33 cellular contexts compared by ENCODE assay signal in the genomic region with DNA sequence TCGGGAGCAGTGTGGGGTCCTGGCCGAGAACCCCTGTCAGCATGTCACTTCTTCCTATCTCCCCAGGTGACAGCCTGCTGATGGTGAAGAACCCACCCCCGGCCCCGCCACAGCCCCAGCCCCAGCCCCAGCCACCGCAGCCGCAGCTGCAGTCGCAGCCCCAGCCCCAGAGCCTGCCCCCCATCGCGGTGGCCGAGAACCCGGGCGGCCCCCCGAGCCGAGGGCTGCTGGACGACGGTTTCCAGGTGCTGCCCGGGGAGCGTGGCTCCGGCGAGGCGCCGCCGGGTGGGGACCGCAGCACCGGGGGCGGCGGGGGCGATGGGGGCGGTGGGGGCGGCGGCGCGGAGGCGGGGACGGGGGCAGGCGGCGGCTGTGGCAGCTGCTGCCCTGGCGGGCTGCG.
"Had no signal": no experiment of that assay in that cellular context is flagged by ENCODE, and none has a peak within 500 bp of the region (broad histone marks: within the 10 kb centered on the region; RNA-seq: fewer than 3 reads in every experiment).

No MANE protein-coding gene starts in this region.

- H3K27me3 Mint-ChIP-seq: activated B cell treated with CpG ODN at 0.5 μM for 24 hours; activated CD4-positive, alpha-beta memory T cell treated with anti-CD3 and anti-CD28 coated beads for 36 hours; activated CD4-positive, alpha-beta T cell treated with anti-CD3 and anti-CD28 coated beads, Interleukin-2, amount 10 ng/mL, durations not matched to agents 24 days and 14 days; activated naive CD8-positive, alpha-beta T cell treated with anti-CD3 and anti-CD28 coated beads for 36 hours; activated T-helper 17 cell treated with anti-CD3 and anti-CD28 coated beads, Interleukin-2, amount 50 U/mL, for 72 hours had no signal

- FAIRE-seq: astrocyte, TTC549 had no signal

- H3K4me3 ChIP-seq: body of pancreas, breast epithelium had no signal

- H3K4me1 Mint-ChIP-seq: activated B cell treated with CpG ODN at 0.5 μM for 24 hours; activated CD4-positive, alpha-beta T cell treated with anti-CD3 and anti-CD28 coated beads, Interleukin-2, amount 10 ng/mL, durations not matched to agents 24 days and 14 days; activated naive CD8-positive, alpha-beta T cell treated with anti-CD3 and anti-CD28 coated beads for 36 hours had no signal

- H3K9me3 ChIP-seq: body of pancreas, breast epithelium had no signal

- H3K27ac Mint-ChIP-seq: activated B cell treated with CpG ODN at 0.5 μM for 24 hours; activated CD4-positive, alpha-beta memory T cell treated with anti-CD3 and anti-CD28 coated beads for 36 hours; activated CD4-positive, alpha-beta T cell treated with anti-CD3 and anti-CD28 coated beads, Interleukin-2, amount 10 ng/mL, durations not matched to agents 24 days and 14 days; activated naive CD4-positive, alpha-beta T cell treated with anti-CD3 and anti-CD28 coated beads for 36 hours; activated naive CD4-positive, alpha-beta T cell treated with anti-CD3 and anti-CD28 coated beads, Interleukin-2, amount 50 U/mL, for 72 hours; activated naive CD8-positive, alpha-beta T cell treated with anti-CD3 and anti-CD28 coated beads for 36 hours; activated T-cell treated with anti-CD3 and anti-CD28 coated beads, Interleukin-2, amount 50 U/mL, for 72 hours; activated T-helper 1 cell treated with anti-CD3 and anti-CD28 coated beads, Interleukin-12 subunit alpha, Interleukin-12 subunit beta, Interleukin-2, Interleukin-4 antibody, amounts not matched to agents 30 ng/mL and 10 ng/mL and 1 ng/mL, durations not matched to agents 14 hours and 24 hours and 36 hours; activated T-helper 17 cell treated with anti-CD3 and anti-CD28 coated beads, Interleukin-2, amount 50 U/mL, for 72 hours; T-helper 1 cell treated with Interleukin-12 subunit alpha and Interleukin-12 subunit beta and Interleukin-4 antibody, amounts not matched to agents 30 μg/mL and 1 μg/mL, for 36 hours; T-helper 2 cell treated with Interferon-gamma antibody and Interleukin-4, amounts not matched to agents 5 μg/mL and 100 μg/mL, for 36 hours had no signal

- H3K4me3 Mint-ChIP-seq: activated B cell treated with CpG ODN at 0.5 μM for 24 hours; activated CD4-positive, alpha-beta memory T cell treated with anti-CD3 and anti-CD28 coated beads for 36 hours; activated CD4-positive, alpha-beta T cell treated with anti-CD3 and anti-CD28 coated beads, Interleukin-2, amount 10 ng/mL, durations not matched to agents 24 days and 14 days; activated naive CD4-positive, alpha-beta T cell treated with anti-CD3 and anti-CD28 coated beads for 36 hours; activated naive CD8-positive, alpha-beta T cell treated with anti-CD3 and anti-CD28 coated beads for 36 hours; activated T-cell treated with anti-CD3 and anti-CD28 coated beads, Interleukin-2, amount 50 U/mL, for 4 hours; activated T-cell treated with anti-CD3 and anti-CD28 coated beads, Interleukin-2, amount 50 U/mL, for 72 hours; activated T-helper 1 cell treated with anti-CD3 and anti-CD28 coated beads, Interleukin-12 subunit alpha, Interleukin-12 subunit beta, Interleukin-2, Interleukin-4 antibody, amounts not matched to agents 30 ng/mL and 10 ng/mL and 1 ng/mL, durations not matched to agents 14 hours and 24 hours and 36 hours; activated T-helper 17 cell treated with anti-CD3 and anti-CD28 coated beads, Interleukin-2, amount 50 U/mL, for 72 hours; T-helper 1 cell treated with Interleukin-12 subunit alpha and Interleukin-12 subunit beta and Interleukin-4 antibody, amounts not matched to agents 30 μg/mL and 1 μg/mL, for 36 hours; T-helper 2 cell treated with Interferon-gamma antibody and Interleukin-4, amounts not matched to agents 5 μg/mL and 100 μg/mL, for 36 hours had no signal

- H3K4me1 ChIP-seq: body of pancreas, breast epithelium had no signal

- H3K9me3 Mint-ChIP-seq: activated B cell treated with CpG ODN at 0.5 μM for 24 hours; activated CD4-positive, alpha-beta memory T cell treated with anti-CD3 and anti-CD28 coated beads for 36 hours; activated CD4-positive, alpha-beta T cell treated with anti-CD3 and anti-CD28 coated beads, Interleukin-2, amount 10 ng/mL, durations not matched to agents 24 days and 14 days; activated naive CD4-positive, alpha-beta T cell treated with anti-CD3 and anti-CD28 coated beads for 36 hours; activated naive CD4-positive, alpha-beta T cell treated with anti-CD3 and anti-CD28 coated beads, Interleukin-2, amount 50 U/mL, for 72 hours; activated naive CD8-positive, alpha-beta T cell treated with anti-CD3 and anti-CD28 coated beads for 36 hours; activated T-cell treated with anti-CD3 and anti-CD28 coated beads, Interleukin-2, amount 50 U/mL, for 4 hours; activated T-cell treated with anti-CD3 and anti-CD28 coated beads, Interleukin-2, amount 50 U/mL, for 72 hours; activated T-helper 1 cell treated with anti-CD3 and anti-CD28 coated beads, Interleukin-12 subunit alpha, Interleukin-12 subunit beta, Interleukin-2, Interleukin-4 antibody, amounts not matched to agents 30 ng/mL and 10 ng/mL and 1 ng/mL, durations not matched to agents 14 hours and 24 hours and 36 hours; activated T-helper 17 cell treated with anti-CD3 and anti-CD28 coated beads, Interleukin-2, amount 50 U/mL, for 72 hours; T-helper 1 cell treated with Interleukin-12 subunit alpha and Interleukin-12 subunit beta and Interleukin-4 antibody, amounts not matched to agents 30 μg/mL and 1 μg/mL, for 36 hours; T-helper 2 cell treated with Interferon-gamma antibody and Interleukin-4, amounts not matched to agents 5 μg/mL and 100 μg/mL, for 36 hours had no signal

- DNase-seq: activated B cell treated with CpG ODN at 0.5 μM for 24 hours; activated CD4-positive, alpha-beta memory T cell treated with anti-CD3 and anti-CD28 coated beads for 36 hours; activated CD4-positive, alpha-beta T cell treated with anti-CD3 and anti-CD28 coated beads for 4 hours; activated CD4-positive, alpha-beta T cell treated with anti-CD3 and anti-CD28 coated beads, Interleukin-2, amount 10 ng/mL, durations not matched to agents 24 days and 14 days; activated CD4-positive, alpha-beta T cell treated with anti-CD3 and anti-CD28 coated beads, Interleukin-2, amount 50 U/mL, for 1 hour; activated CD4-positive, alpha-beta T cell treated with anti-CD3 and anti-CD28 coated beads, Interleukin-2, amount 50 U/mL, for 4 hours; activated CD4-positive, CD25-positive, alpha-beta regulatory T cell treated with anti-CD3 and anti-CD28 coated beads, Interleukin-2, amount 50 U/mL, for 72 hours; activated CD8-positive, alpha-beta memory T cell treated with anti-CD3 and anti-CD28 coated beads, Interleukin-2, amount 50 U/mL, for 4 hours; activated effector memory CD4-positive, alpha-beta T cell treated with anti-CD3 and anti-CD28 coated beads, Interleukin-2, amount 50 U/mL, for 16 hours; activated gamma-delta T cell treated with Interleukin-2 at 50 U/mL for 16 hours; activated naive CD4-positive, alpha-beta T cell; activated naive CD4-positive, alpha-beta T cell treated with anti-CD3 and anti-CD28 coated beads for 36 hours; activated naive CD4-positive, alpha-beta T cell treated with anti-CD3 and anti-CD28 coated beads, Interleukin-2, amount 50 U/mL, for 16 hours; activated naive CD8-positive, alpha-beta T cell treated with anti-CD3 and anti-CD28 coated beads for 36 hours; activated T-cell treated with anti-CD3 and anti-CD28 coated beads for 4 hours; activated T-cell treated with anti-CD3 and anti-CD28 coated beads, Interleukin-2, amount 50 U/mL, for 1 hour; activated T-cell treated with anti-CD3 and anti-CD28 coated beads, Interleukin-2, amount 50 U/mL, for 4 hours; activated T-cell treated with anti-CD3 and anti-CD28 coated beads, Interleukin-2, amount 50 U/mL, for 72 hours; body of pancreas; brain microvascular endothelial cell; central memory CD4-positive, alpha-beta T cell; T-helper 1 cell; T-helper 2 cell; T-helper 9 cell had no signal

- ATAC-seq: activated naive CD4-positive, alpha-beta T cell treated with anti-CD3 and anti-CD28 coated beads, Interleukin-2, amount 50 U/mL, for 72 hours; activated T-cell treated with anti-CD3 and anti-CD28 coated beads, Interleukin-2, amount 50 U/mL, for 4 hours; activated T-helper 17 cell treated with anti-CD3 and anti-CD28 coated beads, Interleukin-2, amount 50 U/mL, for 72 hours; body of pancreas had no signal

- H3K27ac ChIP-seq: body of pancreas, brain microvascular endothelial cell, breast epithelium, VCaP had no signal

- H3K27me3 ChIP-seq: body of pancreas, brain microvascular endothelial cell, breast epithelium had no signal
